In the genomic region with DNA sequence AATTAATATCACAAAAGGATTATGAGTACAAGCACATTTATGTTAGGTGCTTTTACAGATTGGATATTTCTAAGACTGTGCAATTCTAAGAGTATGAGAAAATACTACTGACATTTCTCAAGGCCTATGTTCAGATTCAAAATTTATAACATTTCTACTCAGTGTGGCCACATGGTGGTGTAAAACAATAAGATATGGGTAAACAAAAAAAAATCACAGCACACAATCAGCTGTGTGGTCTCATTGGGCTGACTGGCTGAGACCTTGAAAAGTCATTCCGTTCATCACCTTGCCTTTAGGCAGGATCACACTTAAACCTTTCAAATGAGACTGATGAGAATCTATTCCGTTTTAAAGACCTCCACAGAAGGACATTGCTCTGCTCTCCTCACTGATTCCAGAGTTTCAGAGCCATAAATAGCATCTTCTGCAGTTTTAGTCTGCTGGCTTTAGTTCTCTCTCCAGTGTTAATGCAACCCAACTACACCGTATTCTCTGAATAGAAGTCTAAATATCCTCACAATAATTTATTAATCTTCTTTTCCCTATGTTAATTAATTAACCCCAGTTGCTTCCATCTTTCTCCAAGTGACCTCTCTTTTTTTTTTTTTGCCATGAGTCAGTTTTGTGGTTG, we compare ENCODE assay signal across 1 cellular context.
TF ChIP-seq lines count a peak whose summit lies in the region.

No MANE protein-coding gene starts in this region.

TF ChIP-seq in K562, 482 proteins besides CTCF, POLR2A, EP300 and RAD21 (continued from another document):
- TF ChIP-seq, protein P1, sequence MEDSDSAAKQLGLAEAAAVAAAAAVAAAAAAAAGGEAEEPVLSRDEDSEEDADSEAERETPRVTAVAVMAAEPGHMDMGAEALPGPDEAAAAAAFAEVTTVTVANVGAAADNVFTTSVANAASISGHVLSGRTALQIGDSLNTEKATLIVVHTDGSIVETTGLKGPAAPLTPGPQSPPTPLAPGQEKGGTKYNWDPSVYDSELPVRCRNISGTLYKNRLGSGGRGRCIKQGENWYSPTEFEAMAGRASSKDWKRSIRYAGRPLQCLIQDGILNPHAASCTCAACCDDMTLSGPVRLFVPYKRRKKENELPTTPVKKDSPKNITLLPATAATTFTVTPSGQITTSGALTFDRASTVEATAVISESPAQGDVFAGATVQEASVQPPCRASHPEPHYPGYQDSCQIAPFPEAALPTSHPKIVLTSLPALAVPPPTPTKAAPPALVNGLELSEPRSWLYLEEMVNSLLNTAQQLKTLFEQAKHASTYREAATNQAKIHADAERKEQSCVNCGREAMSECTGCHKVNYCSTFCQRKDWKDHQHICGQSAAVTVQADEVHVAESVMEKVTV (CRISPR knock-in tag; IDR thresholded peaks at IDR 0.05): peak; percentile 48
- no peak for TF ChIP-seq YY1 (IDR thresholded peaks at IDR 0.05; ENCODE audit: borderline replicate concordance in 1 of 3, control insufficient read depth in 1 of 3, extremely low read depth in 1 of 3, insufficient read depth in 3 of 3, insufficient read length in 1 of 3, insufficient replicate concordance in 2 of 3, low read depth in 1 of 3, low read length in 2 of 3)
